Comparison of ENCODE assay signal across 2 cellular contexts in the genomic region with DNA sequence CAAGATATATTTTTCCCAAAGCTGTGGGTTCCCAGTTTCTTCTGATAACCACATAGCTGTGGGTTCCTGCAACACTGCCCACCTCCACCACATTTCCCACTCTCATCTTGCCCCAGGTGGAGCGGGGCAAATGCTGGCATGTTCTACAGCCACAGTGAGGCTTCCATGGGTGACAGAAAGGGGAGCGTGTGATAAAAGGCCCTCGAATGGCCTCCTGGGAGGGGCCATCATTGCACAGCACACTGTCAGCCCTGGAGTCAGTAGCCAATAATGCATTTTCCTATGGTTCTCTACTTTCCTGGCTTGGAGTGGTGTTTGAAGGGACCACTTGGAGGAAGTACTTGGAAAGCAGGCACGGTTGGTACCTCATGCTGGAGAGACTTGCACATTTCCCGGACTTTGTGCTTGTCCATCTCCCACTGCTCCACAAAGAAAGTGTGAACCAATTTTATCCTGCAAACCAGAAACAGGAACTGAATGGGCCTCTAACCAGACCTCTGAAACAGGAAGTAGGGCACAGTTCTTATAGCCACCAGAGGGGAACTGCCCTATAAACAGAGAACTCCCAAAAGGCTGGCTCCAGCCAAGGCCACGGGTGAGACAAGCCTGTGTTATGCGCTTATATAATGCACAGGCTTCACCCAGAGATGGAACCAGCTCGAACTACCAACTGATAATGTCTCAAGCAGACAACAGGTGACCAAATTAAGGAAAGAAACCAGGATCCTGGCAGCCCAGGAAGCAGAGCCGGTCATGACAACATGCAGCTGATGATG.
TF ChIP-seq lines count a peak whose summit lies in the region.

No MANE protein-coding gene starts in this region.

TF ChIP-seq in HepG2, 621 proteins besides CTCF, POLR2A, EP300 and RAD21:
- TF ChIP-seq HNF1B (CRISPR knock-in tag; IDR thresholded peaks at IDR 0.05): no peak
- no peak for TF ChIP-seq ZNF589 (CRISPR knock-in tag; conservative IDR thresholded peaks at IDR 0.05)
- no peak for TF ChIP-seq NR2F1 (CRISPR knock-in tag; IDR thresholded peaks at IDR 0.05)
- TF ChIP-seq, protein P1, sequence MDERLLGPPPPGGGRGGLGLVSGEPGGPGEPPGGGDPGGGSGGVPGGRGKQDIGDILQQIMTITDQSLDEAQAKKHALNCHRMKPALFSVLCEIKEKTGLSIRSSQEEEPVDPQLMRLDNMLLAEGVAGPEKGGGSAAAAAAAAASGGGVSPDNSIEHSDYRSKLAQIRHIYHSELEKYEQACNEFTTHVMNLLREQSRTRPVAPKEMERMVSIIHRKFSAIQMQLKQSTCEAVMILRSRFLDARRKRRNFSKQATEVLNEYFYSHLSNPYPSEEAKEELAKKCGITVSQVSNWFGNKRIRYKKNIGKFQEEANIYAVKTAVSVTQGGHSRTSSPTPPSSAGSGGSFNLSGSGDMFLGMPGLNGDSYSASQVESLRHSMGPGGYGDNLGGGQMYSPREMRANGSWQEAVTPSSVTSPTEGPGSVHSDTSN (CRISPR knock-in tag; IDR thresholded peaks at IDR 0.05): no peak
- no peak for TF ChIP-seq ZBTB7A (CRISPR knock-in tag; IDR thresholded peaks at IDR 0.05)
- TF ChIP-seq ZNF232 (CRISPR knock-in tag; IDR thresholded peaks at IDR 0.05; ENCODE audit: borderline replicate concordance): no peak
- TF ChIP-seq ZNF546 (CRISPR knock-in tag; conservative IDR thresholded peaks at IDR 0.05): no peak

TF ChIP-seq in GM23338, 12 proteins besides CTCF, POLR2A, EP300 and RAD21:
- TF ChIP-seq ZNF331 (CRISPR knock-in tag; IDR thresholded peaks at IDR 0.05; ENCODE audit: low read depth): no peak
- TF ChIP-seq ETS1 (IDR thresholded peaks at IDR 0.05): no peak
- no peak for TF ChIP-seq EZH2phosphoT487 (IDR thresholded peaks at IDR 0.05; ENCODE audit: unreplicated experiment)
- TF ChIP-seq NANOG (IDR thresholded peaks at IDR 0.05; ENCODE audit: borderline replicate concordance): no peak
- TF ChIP-seq ZNF462 (CRISPR knock-in tag; IDR thresholded peaks at IDR 0.05): no peak
- TF ChIP-seq ZNF114 (CRISPR knock-in tag; IDR thresholded peaks at IDR 0.05): no peak
- TF ChIP-seq POLR2AphosphoS5 (IDR thresholded peaks at IDR 0.05; ENCODE audit: low read depth): no peak
- no peak for TF ChIP-seq STAT1 (IDR thresholded peaks at IDR 0.05; ENCODE audit: unreplicated experiment)
- TF ChIP-seq, protein P2, sequence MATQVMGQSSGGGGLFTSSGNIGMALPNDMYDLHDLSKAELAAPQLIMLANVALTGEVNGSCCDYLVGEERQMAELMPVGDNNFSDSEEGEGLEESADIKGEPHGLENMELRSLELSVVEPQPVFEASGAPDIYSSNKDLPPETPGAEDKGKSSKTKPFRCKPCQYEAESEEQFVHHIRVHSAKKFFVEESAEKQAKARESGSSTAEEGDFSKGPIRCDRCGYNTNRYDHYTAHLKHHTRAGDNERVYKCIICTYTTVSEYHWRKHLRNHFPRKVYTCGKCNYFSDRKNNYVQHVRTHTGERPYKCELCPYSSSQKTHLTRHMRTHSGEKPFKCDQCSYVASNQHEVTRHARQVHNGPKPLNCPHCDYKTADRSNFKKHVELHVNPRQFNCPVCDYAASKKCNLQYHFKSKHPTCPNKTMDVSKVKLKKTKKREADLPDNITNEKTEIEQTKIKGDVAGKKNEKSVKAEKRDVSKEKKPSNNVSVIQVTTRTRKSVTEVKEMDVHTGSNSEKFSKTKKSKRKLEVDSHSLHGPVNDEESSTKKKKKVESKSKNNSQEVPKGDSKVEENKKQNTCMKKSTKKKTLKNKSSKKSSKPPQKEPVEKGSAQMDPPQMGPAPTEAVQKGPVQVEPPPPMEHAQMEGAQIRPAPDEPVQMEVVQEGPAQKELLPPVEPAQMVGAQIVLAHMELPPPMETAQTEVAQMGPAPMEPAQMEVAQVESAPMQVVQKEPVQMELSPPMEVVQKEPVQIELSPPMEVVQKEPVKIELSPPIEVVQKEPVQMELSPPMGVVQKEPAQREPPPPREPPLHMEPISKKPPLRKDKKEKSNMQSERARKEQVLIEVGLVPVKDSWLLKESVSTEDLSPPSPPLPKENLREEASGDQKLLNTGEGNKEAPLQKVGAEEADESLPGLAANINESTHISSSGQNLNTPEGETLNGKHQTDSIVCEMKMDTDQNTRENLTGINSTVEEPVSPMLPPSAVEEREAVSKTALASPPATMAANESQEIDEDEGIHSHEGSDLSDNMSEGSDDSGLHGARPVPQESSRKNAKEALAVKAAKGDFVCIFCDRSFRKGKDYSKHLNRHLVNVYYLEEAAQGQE (IDR thresholded peaks at IDR 0.05; ENCODE audit: unreplicated experiment): no peak
- TF ChIP-seq CREB1 (CRISPR knock-in tag; IDR thresholded peaks at IDR 0.05; ENCODE audit: low read depth): no peak
- no peak for TF ChIP-seq EZH2 (IDR thresholded peaks at IDR 0.05; ENCODE audit: low read depth, unreplicated experiment)
